In the genomic region with DNA sequence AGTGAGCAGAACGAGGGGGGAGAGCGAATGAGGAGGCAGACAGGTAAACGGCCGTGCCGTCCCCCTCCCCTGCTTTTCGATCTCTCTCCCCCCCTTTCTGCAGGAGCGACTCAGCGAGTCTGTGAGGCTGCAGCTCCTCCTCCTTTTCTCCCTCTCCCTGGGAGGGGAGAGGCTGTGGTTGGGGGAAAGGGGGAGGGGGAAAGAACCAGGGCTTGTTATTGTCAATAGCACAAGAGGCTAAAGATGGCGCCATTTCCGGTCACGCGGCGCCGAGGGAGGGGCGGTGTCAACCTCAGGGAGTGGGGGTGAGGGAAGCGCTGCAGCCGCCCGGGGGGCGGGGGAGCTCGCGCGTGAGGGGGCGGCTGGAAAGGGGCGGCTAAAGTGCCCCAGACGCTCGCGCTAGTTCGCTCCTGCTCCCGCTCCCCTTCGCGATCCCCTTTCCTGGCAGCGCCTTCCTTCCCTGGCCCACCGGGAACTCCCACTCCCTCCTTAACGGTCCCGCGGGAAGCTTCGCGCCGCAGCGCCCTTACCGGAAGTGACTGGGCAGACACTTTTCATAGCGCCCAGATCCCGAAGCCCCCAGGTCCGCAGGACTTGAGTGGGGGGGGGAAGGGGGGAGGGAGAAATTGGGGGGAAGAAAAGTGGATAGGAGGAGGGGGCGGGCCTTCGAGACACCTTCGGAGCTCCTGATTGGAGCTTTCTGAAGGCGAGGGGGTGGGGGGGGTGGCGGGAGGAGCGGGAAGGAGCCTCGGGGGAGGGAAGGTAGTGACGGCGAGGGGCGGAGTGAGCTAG, we compare ENCODE assay signal across 8 cellular contexts. TPM values are rescaled to one million over a fixed set of nuclear protein-coding genes. Genes with fewer than 3 reads are reported as not detected.
DNase-seq lines count a peak whose midpoint lies in the region; ATAC-seq, FAIRE-seq and TF ChIP-seq lines count a peak whose summit lies in the region.

TSS of gene CUL4B (minus strand) at position 121 of the 792 bp plus-strand sequence. CDS start 324 bp downstream, outside the sequence.

- H3K27ac ChIP-seq in kidney (ENCODE audit: low read depth in 2 of 2, low read length in 2 of 2), result peak within 1 kb of the TSS; percentile 99

- no peaks in the 10 kb centered on the region for H3K9me3 ChIP-seq in kidney (ENCODE audit: control insufficient read depth in 1 of 2, low read length in 2 of 2)

- no peak for TF ChIP-seq CTCF in AG10803 (conservative IDR thresholded peaks at IDR 0.05; ENCODE audit: low read length)
- no peak for TF ChIP-seq CTCF in kidney (IDR thresholded peaks at IDR 0.05; ENCODE audit: borderline replicate concordance, extremely low read depth, insufficient read depth)

- no peak for FAIRE-seq in kidney (lab: Jason Lieb, UNC)

- DNase-seq in AG10803 (ENCODE audit: low read depth) (peak; percentile 96), NCI-H460 (ENCODE audit: extremely low read depth, low read depth) (peak; percentile 94), cerebellar nuclear complex (lab: John Stamatoyannopoulos, UW) (peak; percentile 39 to 75), kidney (peak; percentile 97)
- DNase-seq in activated CD4-positive, alpha-beta T cell treated with anti-CD3 and anti-CD28 coated beads for 1 hour, result peak; percentile 85
- peak; percentile 76 to 81 for DNase-seq in stimulated activated CD4-positive, alpha-beta T cell treated with anti-CD3 and anti-CD28 coated beads, Interleukin-15, amount 100 ng/mL, for 1 hour (ENCODE audit: low read depth in 1 of 2, low spot score in 1 of 2)

- H3K36me3 ChIP-seq in kidney (ENCODE audit: control insufficient read depth in 1 of 2, insufficient read depth in 2 of 2, low read length in 2 of 2), result no peaks in the 10 kb centered on the region

- H3K4me3 ChIP-seq in AG10803 (ENCODE audit: low read length), result peak within 1 kb of the TSS; percentile 86
- H3K4me3 ChIP-seq in kidney (ENCODE audit: low read length in 2 of 2), result peak within 1 kb of the TSS; percentile 84 to 87

- intact Hi-C loops in kidney (cut with DNase I), result no loop called here

- ATAC-seq in GM19043 (IDR thresholded peaks at IDR 0.05; ENCODE audit: low read depth, unreplicated experiment) (peak; percentile 71), HG03378 (IDR thresholded peaks at IDR 0.05; ENCODE audit: unreplicated experiment) (peak; percentile 73)

- H3K9ac ChIP-seq in kidney (ENCODE audit: low read length in 2 of 2), result peak within 1 kb of the TSS; percentile 87 to 93

- H3K4me1 ChIP-seq in kidney (ENCODE audit: control insufficient read depth in 1 of 2, insufficient read depth in 1 of 2, low read depth in 1 of 2, low read length in 2 of 2), result peaks cover 0 to 9% of the 10 kb centered on the region in 2 donors

RNA-seq across cellular contexts. Expression of gene CUL4B, which starts in this region (rescaled TPM):
- total RNA-seq in NCI-H460 (2014; rRNA removed; shearing (Covaris generic)), result 53.9 and 59.4 TPM in 2 replicates
- 32.0 and 53.4 TPM in 2 replicates for polyA plus RNA-seq in NCI-H460 (2014; cell fraction: nucleus; rRNA removed)
- total RNA-seq in kidney, result 34.7 TPM
- 15.7 TPM for polyA plus RNA-seq in kidney (ENCODE audit: insufficient read depth, low read depth, low replicate concordance)

Comparison
In these comparisons a context has a peak if more than half of its experiments do, and no peak if none do; other contexts are left out.
1. Peak in every context shown above with its lines: DNase-seq, ATAC-seq, H3K4me3 ChIP-seq and H3K27ac ChIP-seq.